ENCODE assay signal across 25 cellular contexts in genomic region chr4:41575207-41575606, GRCh38. TPM values are rescaled to one million over a fixed set of nuclear protein-coding genes. Genes with fewer than 3 reads are reported as not detected.
DNase-seq lines count a peak whose midpoint lies in the region; ATAC-seq, FAIRE-seq and TF ChIP-seq lines count a peak whose summit lies in the region.
"Had no signal": no experiment of that assay in that cellular context is flagged by ENCODE, and none has a peak within 500 bp of the region (broad histone marks: within the 10 kb centered on the region; RNA-seq: fewer than 3 reads in every experiment).

No MANE protein-coding gene starts in this region.

- no peaks in the 10 kb centered on the region; the same call in 1 of the 2 replicates for H3K27me3 Mint-ChIP-seq in HFFc6 (ENCODE audit: insufficient read depth)
- H3K27me3 Mint-ChIP-seq: activated CD8-positive, alpha-beta memory T cell treated with anti-CD3 and anti-CD28 coated beads, Interleukin-2, amount 10 ng/mL, durations not matched to agents 7 days and 5 days; activated naive CD4-positive, alpha-beta T cell treated with anti-CD3 and anti-CD28 coated beads, Interleukin-2, amount 50 U/mL, for 24 hours; CD8-positive, alpha-beta memory T cell; central memory CD8-positive, alpha-beta T cell had no signal

- H3K4me1 ChIP-seq in adipocyte (ENCODE audit: control insufficient read depth, insufficient read depth, low read length) (peaks cover 38% of the 10 kb centered on the region), skeletal muscle tissue (ENCODE audit: control insufficient read depth in 3 of 3, insufficient read depth in 3 of 3, low read length in 3 of 3) (peaks cover 33 to 60% (median 43%) of the 10 kb centered on the region in 3 donors)

- H3K36me3 ChIP-seq in adipocyte (ENCODE audit: control insufficient read depth, insufficient read depth, low read length, severe bottlenecking) = no peaks in the 10 kb centered on the region
- no peaks in the 10 kb centered on the region for H3K36me3 ChIP-seq in skeletal muscle tissue (ENCODE audit: control insufficient read depth in 3 of 3, insufficient read depth in 3 of 3, low read length in 3 of 3)
- H3K36me3 ChIP-seq: ascending aorta had no signal

- H3K4me3 ChIP-seq in adipocyte (ENCODE audit: low read length) (no peak overlapping the region), skeletal muscle tissue (ENCODE audit: low read length in 3 of 3) (no peak overlapping the region)
- H3K4me3 ChIP-seq: ascending aorta, dorsolateral prefrontal cortex had no signal

- H3K27me3 ChIP-seq in adipocyte (replicated peaks; ENCODE audit: control insufficient read depth, insufficient read depth, low read length) (no peaks in the 10 kb centered on the region), skeletal muscle tissue (ENCODE audit: control insufficient read depth in 3 of 3, insufficient read depth in 3 of 3, low read length in 3 of 3) (no peaks in the 10 kb centered on the region)
- H3K27me3 ChIP-seq: ascending aorta, dorsolateral prefrontal cortex had no signal

- FAIRE-seq in islet of Langerhans (lab: Jason Lieb, UNC) = peak; percentile 68
- FAIRE-seq: HepG2, RCC 7860 had no signal

- peak overlapping the region; percentile 43 for H3K27ac ChIP-seq in skeletal muscle tissue (ENCODE audit: low read depth, low read length)
- H3K27ac ChIP-seq: ascending aorta, HL-60 had no signal

- H3K9me3 Mint-ChIP-seq in HFFc6 = no peaks in the 10 kb centered on the region
- H3K9me3 Mint-ChIP-seq: activated naive CD4-positive, alpha-beta T cell treated with anti-CD3 and anti-CD28 coated beads, Interleukin-2, amount 50 U/mL, for 24 hours; activated T-helper 1 cell treated with anti-CD3 and anti-CD28 coated beads, Interleukin-12 subunit alpha, Interleukin-12 subunit beta, Interleukin-2, Interleukin-4 antibody, amounts not matched to agents 30 ng/mL and 10 ng/mL and 1 ng/mL, durations not matched to agents 14 hours and 24 hours and 36 hours; T-helper 1 cell treated with Interleukin-12 subunit alpha and Interleukin-12 subunit beta and Interleukin-4 antibody, amounts not matched to agents 30 μg/mL and 1 μg/mL, for 36 hours had no signal

- H3K4me3 Mint-ChIP-seq in HFFc6 = no peak overlapping the region; the same call in 1 of the 2 replicates
- H3K4me3 Mint-ChIP-seq: activated CD8-positive, alpha-beta memory T cell treated with anti-CD3 and anti-CD28 coated beads, Interleukin-2, amount 10 ng/mL, durations not matched to agents 7 days and 5 days; activated naive CD4-positive, alpha-beta T cell treated with anti-CD3 and anti-CD28 coated beads, Interleukin-2, amount 50 U/mL, for 24 hours; activated T-helper 1 cell treated with anti-CD3 and anti-CD28 coated beads, Interleukin-12 subunit alpha, Interleukin-12 subunit beta, Interleukin-2, Interleukin-4 antibody, amounts not matched to agents 30 ng/mL and 10 ng/mL and 1 ng/mL, durations not matched to agents 14 hours and 24 hours and 36 hours; CD8-positive, alpha-beta memory T cell; central memory CD8-positive, alpha-beta T cell; naive thymus-derived CD4-positive, alpha-beta T cell; T-helper 1 cell treated with Interleukin-12 subunit alpha and Interleukin-12 subunit beta and Interleukin-4 antibody, amounts not matched to agents 30 μg/mL and 1 μg/mL, for 36 hours had no signal

- H3K27ac Mint-ChIP-seq in HFFc6 = peak overlapping the region; percentile 24; the same call in 1 of the 2 replicates
- H3K27ac Mint-ChIP-seq: activated CD8-positive, alpha-beta memory T cell treated with anti-CD3 and anti-CD28 coated beads, Interleukin-2, amount 10 ng/mL, durations not matched to agents 7 days and 5 days; activated naive CD4-positive, alpha-beta T cell treated with anti-CD3 and anti-CD28 coated beads, Interleukin-2, amount 50 U/mL, for 24 hours; activated T-helper 1 cell treated with anti-CD3 and anti-CD28 coated beads, Interleukin-12 subunit alpha, Interleukin-12 subunit beta, Interleukin-2, Interleukin-4 antibody, amounts not matched to agents 30 ng/mL and 10 ng/mL and 1 ng/mL, durations not matched to agents 14 hours and 24 hours and 36 hours; CD8-positive, alpha-beta memory T cell; naive thymus-derived CD4-positive, alpha-beta T cell; T-helper 1 cell treated with Interleukin-12 subunit alpha and Interleukin-12 subunit beta and Interleukin-4 antibody, amounts not matched to agents 30 μg/mL and 1 μg/mL, for 36 hours had no signal

- H3K9me3 ChIP-seq in adipocyte (ENCODE audit: control insufficient read depth, low read length) = no peaks in the 10 kb centered on the region
- no peaks in the 10 kb centered on the region for H3K9me3 ChIP-seq in skeletal muscle tissue (ENCODE audit: control insufficient read depth in 3 of 3, low read length in 3 of 3)
- H3K9me3 ChIP-seq: ascending aorta had no signal

- no peak for ATAC-seq in HG03378 (IDR thresholded peaks at IDR 0.05; ENCODE audit: unreplicated experiment)
- no peak for ATAC-seq in HG02884 (IDR thresholded peaks at IDR 0.05; ENCODE audit: unreplicated experiment)
- ATAC-seq: activated CD8-positive, alpha-beta memory T cell treated with anti-CD3 and anti-CD28 coated beads, Interleukin-2, amount 10 ng/mL, durations not matched to agents 7 days and 5 days; HepG2; naive thymus-derived CD4-positive, alpha-beta T cell had no signal

- no peak for TF ChIP-seq CTCF in HFFc6 (IDR thresholded peaks at IDR 0.05)

- H3K36me3 Mint-ChIP-seq in HFFc6 (ENCODE audit: low read depth) = peaks cover 6% of the 10 kb centered on the region; the same call in 1 of the 2 replicates
- H3K36me3 Mint-ChIP-seq: activated CD8-positive, alpha-beta memory T cell treated with anti-CD3 and anti-CD28 coated beads, Interleukin-2, amount 10 ng/mL, durations not matched to agents 7 days and 5 days; activated naive CD4-positive, alpha-beta T cell treated with anti-CD3 and anti-CD28 coated beads, Interleukin-2, amount 50 U/mL, for 24 hours; naive thymus-derived CD4-positive, alpha-beta T cell had no signal

- H3K9ac ChIP-seq in adipocyte (ENCODE audit: low read length) (no peak overlapping the region), skeletal muscle tissue (ENCODE audit: low read depth in 1 of 3, low read length in 3 of 3) (peak overlapping the region in 1 of 3 donors; percentile 28)

- H3K4me1 Mint-ChIP-seq in HFFc6 (ENCODE audit: low read depth) = peaks cover 41% of the 10 kb centered on the region; the same call in 1 of the 2 replicates
- H3K4me1 Mint-ChIP-seq: activated CD8-positive, alpha-beta memory T cell treated with anti-CD3 and anti-CD28 coated beads, Interleukin-2, amount 10 ng/mL, durations not matched to agents 7 days and 5 days; activated naive CD4-positive, alpha-beta T cell treated with anti-CD3 and anti-CD28 coated beads, Interleukin-2, amount 50 U/mL, for 24 hours; CD8-positive, alpha-beta memory T cell; central memory CD8-positive, alpha-beta T cell had no signal

- DNase-seq in HFFc6 = no peak
- DNase-seq in adipocyte (ENCODE audit: low read depth) = peak; percentile 41
- DNase-seq in effector CD8-positive, alpha-beta T cell (lab: John Stamatoyannopoulos, UW) = no peak
- DNase-seq: activated CD4-positive, alpha-beta T cell treated with anti-CD3 and anti-CD28 coated beads for 48 hours; activated CD8-positive, alpha-beta memory T cell treated with anti-CD3 and anti-CD28 coated beads, Interleukin-2, amount 10 ng/mL, durations not matched to agents 7 days and 5 days; CD8-positive, alpha-beta memory T cell; DND-41; dorsolateral prefrontal cortex; erythroblast; kidney glomerular epithelial cell; naive thymus-derived CD4-positive, alpha-beta T cell; NCI-H1105; NCI-H446 treated with DMSO at 0.1 percent for 48 hours had no signal

RNA-seq across cellular contexts. Expression of gene LIMCH1, which starts 37.2 kb away (rescaled TPM):
- 100 to 1,000 TPM in 4 of 6 experiments, 10 to 100 TPM in 2; 14.4 to 236 (median 205) TPM for total RNA-seq in HFFc6 (2021; fragmentation: NEBNext Ultra II Directional; extraction: Animal tissue kit (Norgen Biotek cat#: 25700))
- total RNA-seq in skeletal muscle tissue = 87.2 TPM
- total RNA-seq: activated CD8-positive, alpha-beta memory T cell treated with anti-CD3 and anti-CD28 coated beads, Interleukin-2, amount 10 ng/mL, durations not matched to agents 7 days and 5 days; activated T-helper 1 cell treated with anti-CD3 and anti-CD28 coated beads, Interleukin-12 subunit alpha, Interleukin-12 subunit beta, Interleukin-2, Interleukin-4 antibody, amounts not matched to agents 30 ng/mL and 10 ng/mL and 1 ng/mL, durations not matched to agents 14 hours and 24 hours and 36 hours; CD8-positive, alpha-beta memory T cell; HepG2 had no signal
